In the genomic region with DNA sequence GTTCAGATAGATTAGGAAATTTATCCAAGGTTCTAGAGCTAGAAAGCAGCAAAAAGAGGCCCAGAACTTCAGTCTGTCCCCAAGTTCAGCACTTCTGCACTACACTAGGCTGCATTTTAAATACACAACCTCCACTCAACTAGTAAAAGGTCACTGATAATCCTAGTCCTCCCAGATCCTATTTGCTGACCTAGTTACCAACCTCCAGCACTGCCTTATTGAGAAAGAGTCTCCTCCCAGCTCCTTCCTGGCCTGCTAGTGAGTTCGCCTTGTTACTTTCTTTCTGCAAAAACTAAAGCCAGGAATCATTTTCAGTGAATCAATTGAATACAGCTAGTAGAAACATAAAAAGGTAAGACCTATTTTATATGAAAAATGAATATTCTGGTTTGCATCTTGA, we compare ENCODE assay signal across 1 cellular context.
TF ChIP-seq lines count a peak whose summit lies in the region.

No MANE protein-coding gene starts in this region.

TF ChIP-seq in GM23338, 12 proteins besides CTCF, POLR2A, EP300 and RAD21 (continued from another document):
- TF ChIP-seq, protein P1, sequence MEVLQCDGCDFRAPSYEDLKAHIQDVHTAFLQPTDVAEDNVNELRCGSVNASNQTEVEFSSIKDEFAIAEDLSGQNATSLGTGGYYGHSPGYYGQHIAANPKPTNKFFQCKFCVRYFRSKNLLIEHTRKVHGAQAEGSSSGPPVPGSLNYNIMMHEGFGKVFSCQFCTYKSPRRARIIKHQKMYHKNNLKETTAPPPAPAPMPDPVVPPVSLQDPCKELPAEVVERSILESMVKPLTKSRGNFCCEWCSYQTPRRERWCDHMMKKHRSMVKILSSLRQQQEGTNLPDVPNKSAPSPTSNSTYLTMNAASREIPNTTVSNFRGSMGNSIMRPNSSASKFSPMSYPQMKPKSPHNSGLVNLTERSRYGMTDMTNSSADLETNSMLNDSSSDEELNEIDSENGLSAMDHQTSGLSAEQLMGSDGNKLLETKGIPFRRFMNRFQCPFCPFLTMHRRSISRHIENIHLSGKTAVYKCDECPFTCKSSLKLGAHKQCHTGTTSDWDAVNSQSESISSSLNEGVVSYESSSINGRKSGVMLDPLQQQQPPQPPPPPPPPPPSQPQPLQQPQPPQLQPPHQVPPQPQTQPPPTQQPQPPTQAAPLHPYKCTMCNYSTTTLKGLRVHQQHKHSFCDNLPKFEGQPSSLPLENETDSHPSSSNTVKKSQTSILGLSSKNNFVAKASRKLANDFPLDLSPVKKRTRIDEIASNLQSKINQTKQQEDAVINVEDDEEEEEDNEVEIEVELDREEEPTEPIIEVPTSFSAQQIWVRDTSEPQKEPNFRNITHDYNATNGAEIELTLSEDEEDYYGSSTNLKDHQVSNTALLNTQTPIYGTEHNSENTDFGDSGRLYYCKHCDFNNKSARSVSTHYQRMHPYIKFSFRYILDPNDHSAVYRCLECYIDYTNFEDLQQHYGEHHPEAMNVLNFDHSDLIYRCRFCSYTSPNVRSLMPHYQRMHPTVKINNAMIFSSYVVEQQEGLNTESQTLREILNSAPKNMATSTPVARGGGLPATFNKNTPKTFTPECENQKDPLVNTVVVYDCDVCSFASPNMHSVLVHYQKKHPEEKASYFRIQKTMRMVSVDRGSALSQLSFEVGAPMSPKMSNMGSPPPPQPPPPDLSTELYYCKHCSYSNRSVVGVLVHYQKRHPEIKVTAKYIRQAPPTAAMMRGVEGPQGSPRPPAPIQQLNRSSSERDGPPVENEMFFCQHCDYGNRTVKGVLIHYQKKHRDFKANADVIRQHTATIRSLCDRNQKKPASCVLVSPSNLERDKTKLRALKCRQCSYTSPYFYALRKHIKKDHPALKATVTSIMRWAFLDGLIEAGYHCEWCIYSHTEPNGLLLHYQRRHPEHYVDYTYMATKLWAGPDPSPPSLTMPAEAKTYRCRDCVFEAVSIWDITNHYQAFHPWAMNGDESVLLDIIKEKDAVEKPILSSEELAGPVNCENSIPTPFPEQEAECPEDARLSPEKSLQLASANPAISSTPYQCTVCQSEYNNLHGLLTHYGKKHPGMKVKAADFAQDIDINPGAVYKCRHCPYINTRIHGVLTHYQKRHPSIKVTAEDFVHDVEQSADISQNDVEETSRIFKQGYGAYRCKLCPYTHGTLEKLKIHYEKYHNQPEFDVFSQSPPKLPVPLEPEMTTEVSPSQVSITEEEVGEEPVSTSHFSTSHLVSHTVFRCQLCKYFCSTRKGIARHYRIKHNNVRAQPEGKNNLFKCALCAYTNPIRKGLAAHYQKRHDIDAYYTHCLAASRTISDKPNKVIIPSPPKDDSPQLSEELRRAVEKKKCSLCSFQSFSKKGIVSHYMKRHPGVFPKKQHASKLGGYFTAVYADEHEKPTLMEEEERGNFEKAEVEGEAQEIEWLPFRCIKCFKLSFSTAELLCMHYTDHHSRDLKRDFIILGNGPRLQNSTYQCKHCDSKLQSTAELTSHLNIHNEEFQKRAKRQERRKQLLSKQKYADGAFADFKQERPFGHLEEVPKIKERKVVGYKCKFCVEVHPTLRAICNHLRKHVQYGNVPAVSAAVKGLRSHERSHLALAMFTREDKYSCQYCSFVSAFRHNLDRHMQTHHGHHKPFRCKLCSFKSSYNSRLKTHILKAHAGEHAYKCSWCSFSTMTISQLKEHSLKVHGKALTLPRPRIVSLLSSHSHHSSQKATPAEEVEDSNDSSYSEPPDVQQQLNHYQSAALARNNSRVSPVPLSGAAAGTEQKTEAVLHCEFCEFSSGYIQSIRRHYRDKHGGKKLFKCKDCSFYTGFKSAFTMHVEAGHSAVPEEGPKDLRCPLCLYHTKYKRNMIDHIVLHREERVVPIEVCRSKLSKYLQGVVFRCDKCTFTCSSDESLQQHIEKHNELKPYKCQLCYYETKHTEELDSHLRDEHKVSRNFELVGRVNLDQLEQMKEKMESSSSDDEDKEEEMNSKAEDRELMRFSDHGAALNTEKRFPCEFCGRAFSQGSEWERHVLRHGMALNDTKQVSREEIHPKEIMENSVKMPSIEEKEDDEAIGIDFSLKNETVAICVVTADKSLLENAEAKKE (CRISPR knock-in tag; IDR thresholded peaks at IDR 0.05) = no peak
- TF ChIP-seq ZNF331 (CRISPR knock-in tag; IDR thresholded peaks at IDR 0.05; ENCODE audit: low read depth) (no peak), POLR2AphosphoS5 (IDR thresholded peaks at IDR 0.05; ENCODE audit: low read depth) (no peak), ZNF114 (CRISPR knock-in tag; IDR thresholded peaks at IDR 0.05) (no peak), STAT1 (IDR thresholded peaks at IDR 0.05; ENCODE audit: unreplicated experiment) (no peak)
